ENCODE assay signal across 18 cellular contexts in the genomic region with DNA sequence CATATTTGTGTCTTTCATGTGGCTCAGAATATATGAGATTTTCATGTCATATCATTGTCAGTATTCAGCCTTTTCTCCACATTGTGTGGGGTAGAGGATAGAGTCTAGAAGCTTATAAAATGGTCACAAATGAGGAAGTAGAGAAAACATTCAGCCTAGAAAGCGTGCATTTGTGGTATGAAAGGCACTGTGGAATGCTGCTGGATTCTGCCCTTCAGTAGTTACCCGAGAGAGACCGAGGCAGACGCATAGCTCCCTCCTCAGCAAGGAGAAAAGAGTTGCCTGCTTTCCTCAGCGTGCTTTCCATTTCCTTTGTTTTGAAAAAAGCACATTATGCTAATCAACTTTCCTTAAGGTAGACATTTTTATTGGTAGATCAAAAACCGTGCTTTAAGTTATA. TPM values are rescaled to one million over a fixed set of nuclear protein-coding genes. Genes with fewer than 3 reads are reported as not detected.
DNase-seq lines count a peak whose midpoint lies in the region; ATAC-seq, FAIRE-seq and TF ChIP-seq lines count a peak whose summit lies in the region.
"Had no signal": no experiment of that assay in that cellular context is flagged by ENCODE, and none has a peak within 500 bp of the region (broad histone marks: within the 10 kb centered on the region; RNA-seq: fewer than 3 reads in every experiment).

No MANE protein-coding gene starts in this region.

- intact Hi-C loops in sigmoid colon (cut with DNase I) (no loop called here), psoas muscle (cut with DNase I) (no loop called here)

- peak overlapping the region; percentile 81 to 97 (median 82) for H3K4me3 Mint-ChIP-seq in immature natural killer cell

- H3K27me3 ChIP-seq in sigmoid colon = no peaks in the 10 kb centered on the region
- no peaks in the 10 kb centered on the region for H3K27me3 ChIP-seq in psoas muscle (ENCODE audit: insufficient read depth in 3 of 3, low read length in 2 of 3)
- H3K27me3 ChIP-seq: BE2C, body of pancreas had no signal

- peak; percentile 40 for FAIRE-seq in GM19239 (lab: Jason Lieb, UNC)
- FAIRE-seq: G401.6 had no signal

- DNase-seq in Ammon's horn (ENCODE audit: low spot score) (peak; percentile 4), GM19239 (ENCODE audit: insufficient read length, low spot score) (no peak), UCSD-AML1 (lab: John Stamatoyannopoulos, UW; ENCODE audit: unreplicated experiment) (peak; percentile 46), immature natural killer cell (peak in 2 of 3 donors; percentile 41), sigmoid colon (no peak), psoas muscle (no peak)
- DNase-seq: activated CD4-positive, alpha-beta T cell treated with anti-CD3 and anti-CD28 coated beads, Interleukin-2, amount 50 U/mL, for 48 hours; BE2C; glutamatergic neuron; NCI-H1048; NCI-H524 treated with DMSO at 0.1 percent for 48 hours; SHP77; stimulated activated CD4-positive, alpha-beta T cell treated with anti-CD3 and anti-CD28 coated beads, Interleukin-12 subunit alpha, Interleukin-12 subunit beta, amount 100 ng/mL, for 4 hours had no signal

- no peaks in the 10 kb centered on the region for H3K4me1 ChIP-seq in sigmoid colon
- no peaks in the 10 kb centered on the region for H3K4me1 ChIP-seq in psoas muscle
- H3K4me1 ChIP-seq: BE2C, body of pancreas had no signal

- H3K36me3 Mint-ChIP-seq in immature natural killer cell = no peaks in the 10 kb centered on the region

- peaks cover 24 to 36% of the 10 kb centered on the region in 2 donors for H3K4me1 Mint-ChIP-seq in immature natural killer cell

- no peaks in the 10 kb centered on the region for H3K9me3 Mint-ChIP-seq in immature natural killer cell

- 44 to 87% methylated on average over 6 of the region's 6 CpGs for WGBS in sigmoid colon, 2 donors
- 73 to 79% (median 77%) methylated on average over 6 of the region's 6 CpGs for WGBS in psoas muscle, 3 donors

- ATAC-seq in HG03342 (IDR thresholded peaks at IDR 0.05; ENCODE audit: unreplicated experiment) (no peak), GM21360 (IDR thresholded peaks at IDR 0.05; ENCODE audit: unreplicated experiment) (no peak), psoas muscle (no peak)
- ATAC-seq: body of pancreas, left lobe of liver had no signal

- peak overlapping the region; percentile 56 to 92 (median 78) for H3K27ac Mint-ChIP-seq in immature natural killer cell

- no peak overlapping the region for H3K27ac ChIP-seq in sigmoid colon
- no peak overlapping the region for H3K27ac ChIP-seq in psoas muscle
- H3K27ac ChIP-seq: body of pancreas had no signal

- TF ChIP-seq CTCF in sigmoid colon (IDR thresholded peaks at IDR 0.05) = no peak
- no peak for TF ChIP-seq CTCF in psoas muscle (IDR thresholded peaks at IDR 0.05)

- H3K27me3 Mint-ChIP-seq in immature natural killer cell (ENCODE audit: low read depth in 3 of 3) = peaks cover 0 to 7% (median 2%) of the 10 kb centered on the region in 3 donors

- H3K36me3 ChIP-seq in sigmoid colon = no peaks in the 10 kb centered on the region
- no peaks in the 10 kb centered on the region for H3K36me3 ChIP-seq in psoas muscle (ENCODE audit: insufficient read depth in 1 of 2, low read depth in 1 of 2)
- H3K36me3 ChIP-seq: BE2C had no signal

- no peak overlapping the region for H3K4me3 ChIP-seq in sigmoid colon
- H3K4me3 ChIP-seq in psoas muscle = no peak overlapping the region
- H3K4me3 ChIP-seq: body of pancreas had no signal

- H3K9me3 ChIP-seq in sigmoid colon = no peaks in the 10 kb centered on the region
- H3K9me3 ChIP-seq in psoas muscle = no peaks in the 10 kb centered on the region
- H3K9me3 ChIP-seq: BE2C, body of pancreas had no signal

- TF ChIP-seq EP300 in sigmoid colon (IDR thresholded peaks at IDR 0.05) = no peak

- no peak for TF ChIP-seq POLR2A in sigmoid colon (IDR thresholded peaks at IDR 0.05)

RNA-seq across cellular contexts. Expression of gene MYB, which starts 28.7 kb away (rescaled TPM):
- polyA plus RNA-seq in immature natural killer cell (under 1 TPM in 1 of 3 donors, not detected in 2; 0.24 TPM), sigmoid colon (10 to 100 TPM; 12.0 to 27.8 (median 22.0) TPM), psoas muscle (under 1 TPM; 0.04 to 0.07 (median 0.04) TPM)
- total RNA-seq in sigmoid colon (1 to 10 TPM in 1 of 4 donors, under 1 TPM in 1, not detected in 2; 0.55 to 1.4 TPM), psoas muscle (under 1 TPM in 1 of 4 donors, not detected in 3; 0.28 TPM)
- total RNA-seq: body of pancreas had no signal

Comparison
In these comparisons a context has a peak if more than half of its experiments do, and no peak if none do; other contexts are left out.
1. DNase-seq: peak in Ammon's horn (single experiment), UCSD-AML1 (single experiment) and immature natural killer cell (2 of 3); none in GM19239 (single experiment), sigmoid colon (single experiment) and psoas muscle (0 of 2).
2. RNA of gene MYB, which starts 28.7 kb away (polyA plus RNA-seq): 12.0 to 27.8 TPM in sigmoid colon; 0.24 TPM in immature natural killer cell and 0.04 to 0.07 TPM in psoas muscle; every median in the first group is over 10 times any median in the second.